Comparison of ENCODE assay signal across 1 cellular context in the genomic region with DNA sequence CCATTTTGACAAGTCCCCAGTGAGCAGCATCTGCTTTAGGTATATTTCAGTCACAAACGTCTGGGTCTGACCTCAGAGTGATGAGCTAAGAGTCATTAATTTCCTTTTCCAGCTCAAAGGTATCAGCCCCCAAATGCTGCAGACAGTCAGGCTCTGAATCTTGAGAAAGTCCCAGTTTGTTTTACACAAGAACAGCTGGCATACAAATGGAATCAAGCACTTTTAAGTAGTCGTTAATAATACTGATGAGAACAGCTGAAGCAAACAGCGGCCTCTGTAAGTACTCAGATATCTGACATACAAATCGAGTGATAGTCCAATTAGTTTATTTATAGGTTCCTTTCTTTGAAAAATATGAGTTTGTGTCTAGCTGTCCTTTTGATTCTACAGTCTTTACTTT.
TF ChIP-seq lines count a peak whose summit lies in the region.

No MANE protein-coding gene starts in this region.

TF ChIP-seq in K562, 482 proteins besides CTCF, POLR2A, EP300 and RAD21 (continued from another document):
- TF ChIP-seq, protein P1, sequence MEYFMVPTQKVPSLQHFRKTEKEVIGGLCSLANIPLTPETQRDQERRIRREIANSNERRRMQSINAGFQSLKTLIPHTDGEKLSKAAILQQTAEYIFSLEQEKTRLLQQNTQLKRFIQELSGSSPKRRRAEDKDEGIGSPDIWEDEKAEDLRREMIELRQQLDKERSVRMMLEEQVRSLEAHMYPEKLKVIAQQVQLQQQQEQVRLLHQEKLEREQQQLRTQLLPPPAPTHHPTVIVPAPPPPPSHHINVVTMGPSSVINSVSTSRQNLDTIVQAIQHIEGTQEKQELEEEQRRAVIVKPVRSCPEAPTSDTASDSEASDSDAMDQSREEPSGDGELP (CRISPR knock-in tag; IDR thresholded peaks at IDR 0.05; ENCODE audit: borderline replicate concordance), result peak; percentile 15; the same call in 1 of the 2 replicates
